ENCODE assay signal across 24 cellular contexts in the genomic region with DNA sequence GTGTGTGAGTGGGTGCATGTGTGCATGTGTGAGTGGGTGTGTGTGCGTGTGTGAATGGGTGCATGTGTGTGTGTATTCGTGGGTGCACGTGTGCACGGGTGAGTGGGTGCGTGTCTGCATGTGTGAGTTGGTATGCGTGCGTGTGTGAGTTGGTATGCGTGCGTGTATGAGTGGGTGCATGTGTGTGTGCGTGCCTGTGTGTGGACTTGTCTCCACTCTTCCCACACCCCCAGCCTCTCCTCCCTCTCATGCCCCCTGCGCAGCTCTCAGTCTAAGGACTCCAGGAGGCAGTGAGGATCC. TPM values are rescaled to one million over a fixed set of nuclear protein-coding genes. Genes with fewer than 3 reads are reported as not detected.
"Had no signal": no experiment of that assay in that cellular context is flagged by ENCODE, and none has a peak within 500 bp of the region (broad histone marks: within the 10 kb centered on the region; RNA-seq: fewer than 3 reads in every experiment).

No MANE protein-coding gene starts in this region.

- H3K9me3 ChIP-seq: gastroesophageal sphincter, heart left ventricle, mucosa of descending colon, prostate gland, stomach, thyroid gland had no signal

- H3K36me3 Mint-ChIP-seq: memory B cell; mesothelial cell of epicardium; naive B cell; natural killer cell treated with Interleukin-12 subunit alpha and Interleukin-12 subunit beta and Interleukin-15 and Interleukin-18, amount 100 ng/mL, for 72 hours; type B pancreatic cell had no signal

- H3K4me3 ChIP-seq: dorsolateral prefrontal cortex, gastroesophageal sphincter, heart left ventricle, hepatocyte, lung, mucosa of descending colon, prostate gland, skin epidermis, stomach, thyroid gland had no signal

- H3K27me3 ChIP-seq: heart left ventricle, hepatocyte, stomach, thyroid gland had no signal

- DNase-seq: dorsolateral prefrontal cortex; effector CD4-positive, alpha-beta T cell; naive B cell; nucleus accumbens; stimulated activated CD4-positive, alpha-beta T cell treated with anti-CD3 and anti-CD28 coated beads, Interleukin-15, amount 100 ng/mL, for 24 hours; stimulated activated CD4-positive, alpha-beta T cell treated with anti-CD3 and anti-CD28 coated beads, Interleukin-2, amount 100 ng/mL, for 48 hours; stimulated activated naive CD4-positive, alpha-beta T cell treated with Interleukin-2 at 50 U/mL for 16 hours; stomach; thyroid gland had no signal

- H2AFZ ChIP-seq: hepatocyte had no signal

- H3K79me2 ChIP-seq: hepatocyte had no signal

- H3K4me2 ChIP-seq: hepatocyte had no signal

- H3K4me1 ChIP-seq: prostate gland, thyroid gland had no signal

- H3K27ac Mint-ChIP-seq: memory B cell; mesothelial cell of epicardium; natural killer cell treated with Interleukin-12 subunit alpha and Interleukin-12 subunit beta and Interleukin-15 and Interleukin-18, amount 100 ng/mL, for 72 hours had no signal

- H3K9me3 Mint-ChIP-seq: memory B cell; mesothelial cell of epicardium; naive B cell; natural killer cell treated with Interleukin-12 subunit alpha and Interleukin-12 subunit beta and Interleukin-15 and Interleukin-18, amount 100 ng/mL, for 72 hours; neural crest cell; type B pancreatic cell had no signal

- H3K4me1 Mint-ChIP-seq: memory B cell, naive B cell had no signal

- H3K27ac ChIP-seq: dorsolateral prefrontal cortex, gastroesophageal sphincter, heart left ventricle, hepatocyte, prostate gland, skin epidermis, stomach, thyroid gland had no signal

- FAIRE-seq: colon, kidney had no signal

- H3K4me3 Mint-ChIP-seq: memory B cell; mesothelial cell of epicardium; naive B cell; natural killer cell treated with Interleukin-12 subunit alpha and Interleukin-12 subunit beta and Interleukin-15 and Interleukin-18, amount 100 ng/mL, for 72 hours; neural crest cell; type B pancreatic cell had no signal

- H3K36me3 ChIP-seq: gastroesophageal sphincter, heart left ventricle, prostate gland, stomach, thyroid gland had no signal

RNA-seq across cellular contexts. Expression of a gene that starts 5.1 kb away (rescaled TPM):
- total RNA-seq: osteocyte had no signal
